Comparison of ENCODE assay signal across 8 cellular contexts in the genomic region with DNA sequence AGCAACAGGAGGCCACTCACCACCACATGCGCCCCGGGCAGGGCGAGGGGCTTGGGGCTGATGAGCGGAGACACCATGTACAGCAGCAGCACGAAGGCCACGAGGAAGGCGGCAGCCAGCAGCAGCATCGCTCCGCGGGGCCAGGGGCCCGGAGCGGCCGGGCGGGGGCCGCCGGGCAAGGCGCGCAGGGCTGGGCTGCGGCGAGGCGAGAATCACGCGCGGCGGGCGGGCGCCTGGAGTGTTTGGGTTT. TPM values are rescaled to one million over a fixed set of nuclear protein-coding genes. Genes with fewer than 3 reads are reported as not detected.
DNase-seq lines count a peak whose midpoint lies in the region; ATAC-seq, FAIRE-seq and TF ChIP-seq lines count a peak whose summit lies in the region.

A gene with protein sequence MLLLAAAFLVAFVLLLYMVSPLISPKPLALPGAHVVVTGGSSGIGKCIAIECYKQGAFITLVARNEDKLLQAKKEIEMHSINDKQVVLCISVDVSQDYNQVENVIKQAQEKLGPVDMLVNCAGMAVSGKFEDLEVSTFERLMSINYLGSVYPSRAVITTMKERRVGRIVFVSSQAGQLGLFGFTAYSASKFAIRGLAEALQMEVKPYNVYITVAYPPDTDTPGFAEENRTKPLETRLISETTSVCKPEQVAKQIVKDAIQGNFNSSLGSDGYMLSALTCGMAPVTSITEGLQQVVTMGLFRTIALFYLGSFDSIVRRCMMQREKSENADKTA (minus strand): TSS at position 216 of the 250 bp plus-strand sequence. CDS start 88 bp downstream, at position 128.

- peak within 1 kb of the TSS; percentile 87 for H3K9ac ChIP-seq in DND-41 (ENCODE audit: low read depth, low read length)

- H3K36me3 ChIP-seq in DND-41 (ENCODE audit: insufficient read depth, low read length), result peaks cover 11% of the 10 kb centered on the region
- H3K36me3 ChIP-seq in SJSA1, result peaks cover 17% of the 10 kb centered on the region

- H3K79me2 ChIP-seq in DND-41 (ENCODE audit: insufficient read depth, low read length), result peaks cover 28% of the 10 kb centered on the region

- FAIRE-seq in GM19239 (lab: Jason Lieb, UNC), result no peak

- peak within 1 kb of the TSS; percentile 83 for H3K4me2 ChIP-seq in DND-41 (ENCODE audit: insufficient read depth, low read length)

- H3K4me3 ChIP-seq in DND-41 (ENCODE audit: low read depth in 1 of 2, low read length in 2 of 2) (peak within 1 kb of the TSS; percentile 81 to 88), SJSA1 (peak within 1 kb of the TSS; percentile 90), fibroblast of mammary gland (ENCODE audit: control insufficient read depth, low read depth, low read length) (peak within 1 kb of the TSS; percentile 86)

- H3K27ac ChIP-seq in DND-41 (ENCODE audit: low read length) (peak within 1 kb of the TSS; percentile 88), SJSA1 (peak within 1 kb of the TSS; percentile 80)

- H3K9me3 ChIP-seq in DND-41 (ENCODE audit: insufficient read depth, low read length, severe bottlenecking), result peaks cover 2% of the 10 kb centered on the region
- no peaks in the 10 kb centered on the region for H3K9me3 ChIP-seq in SJSA1 (replicated peaks)

- peaks cover 10% of the 10 kb centered on the region for H4K20me1 ChIP-seq in DND-41 (ENCODE audit: insufficient read depth, low read length)

- TF ChIP-seq CTCF in DND-41 (IDR thresholded peaks at IDR 0.05; ENCODE audit: borderline replicate concordance, extremely low read depth, low read length, poor library complexity, severe bottlenecking), result no peak
- no peak for TF ChIP-seq CTCF in fibroblast of mammary gland (conservative IDR thresholded peaks at IDR 0.05; ENCODE audit: control insufficient read depth, insufficient read depth, low read depth, low read length)

- H2AFZ ChIP-seq in DND-41 (ENCODE audit: low read depth, low read length), result peak within 1 kb of the TSS; percentile 96

- ATAC-seq in DND-41 (ENCODE audit: insufficient read depth, low read depth), result no peak
- no peak for ATAC-seq in HG02970 (IDR thresholded peaks at IDR 0.05; ENCODE audit: low FRiP score, unreplicated experiment)

- H3K4me1 ChIP-seq in DND-41 (ENCODE audit: insufficient read depth, low read length) (peaks cover 41% of the 10 kb centered on the region), SJSA1 (replicated peaks) (no peaks in the 10 kb centered on the region)

- DNase-seq in DND-41, result no peak
- DNase-seq in SJSA1 (ENCODE audit: low read depth in 1 of 2, low spot score in 2 of 2), result no peak
- no peak for DNase-seq in fibroblast of mammary gland (ENCODE audit: low read depth)
- DNase-seq in occipital lobe (lab: John Stamatoyannopoulos, UW), result no peak
- no peak for DNase-seq in NCI-H82 (lab: John Stamatoyannopoulos, UW)
- DNase-seq in OCI-M1 (lab: John Stamatoyannopoulos, UW), result no peak
- no peak for DNase-seq in GM19239 (ENCODE audit: insufficient read length, low spot score)

- H3K27me3 ChIP-seq in DND-41 (ENCODE audit: insufficient read depth, low read length, poor library complexity) (no peaks in the 10 kb centered on the region), SJSA1 (replicated peaks) (no peaks in the 10 kb centered on the region)

RNA-seq across cellular contexts. Expression of the gene that starts here (rescaled TPM):
- 14.2 and 25.7 TPM in 2 replicates for total RNA-seq in SJSA1 (2014; rRNA removed; shearing (Covaris generic))
- 12.2 TPM for total RNA-seq in occipital lobe
